In genomic region chr9:135951889-135952663, GRCh38 we compare ENCODE assay signal across 1 cellular context.
A peak's percentile ranks its signal among the peaks of the same experiment; 100 is the strongest.
TF ChIP-seq lines count a peak whose summit lies in the region.

No MANE protein-coding gene starts in this region.

TF ChIP-seq in K562, 482 proteins besides CTCF, POLR2A, EP300 and RAD21 (continued from another document and continues in another):
- TF ChIP-seq EP400 (IDR thresholded peaks at IDR 0.05) (no peak), MAFK (IDR thresholded peaks at IDR 0.05; ENCODE audit: low read length) (no peak), NR2F6 (CRISPR knock-in tag; IDR thresholded peaks at IDR 0.05) (no peak; the same call in 1 of the 2 replicates), ZBTB12 (CRISPR knock-in tag; IDR thresholded peaks at IDR 0.05) (peak; percentile 53; the same call in 1 of the 2 replicates), SREBF1 (IDR thresholded peaks at IDR 0.05; ENCODE audit: borderline replicate concordance, low read depth, low read length) (no peak), ZNF282 (CRISPR knock-in tag; IDR thresholded peaks at IDR 0.05) (no peak), POLR2G (IDR thresholded peaks at IDR 0.05; ENCODE audit: low read depth, low read length) (peak; percentile 62; the same call in 1 of the 2 replicates), RBM14 (IDR thresholded peaks at IDR 0.05; ENCODE audit: borderline replicate concordance, insufficient read depth, low read depth, low read length) (no peak), ELF2 (CRISPR knock-in tag; IDR thresholded peaks at IDR 0.05) (no peak), ARID3B (CRISPR knock-in tag; IDR thresholded peaks at IDR 0.05; ENCODE audit: borderline replicate concordance) (0 out of 2 replicates have a peak, but pooled peaks have one; percentile 76), PHB2 (IDR thresholded peaks at IDR 0.05; ENCODE audit: low read depth) (peak; percentile 95), IRF2 (CRISPR knock-in tag; IDR thresholded peaks at IDR 0.05) (no peak), ZBED1 (IDR thresholded peaks at IDR 0.05) (peak; percentile 96), CTCFL (IDR thresholded peaks at IDR 0.05; ENCODE audit: borderline replicate concordance, insufficient read depth, low read depth, low read length, poor library complexity, severe bottlenecking) (no peak), NELFE (IDR thresholded peaks at IDR 0.05; ENCODE audit: insufficient read depth, insufficient read length) (no peak), CREB1 (IDR thresholded peaks at IDR 0.05) (peak; percentile 82), CREB1 (CRISPR knock-in tag; IDR thresholded peaks at IDR 0.05) (peak; percentile 68; the same call in 1 of the 2 replicates), IRF1 (CRISPR knock-in tag; IDR thresholded peaks at IDR 0.05; ENCODE audit: borderline replicate concordance) (no peak), ELK1 (CRISPR knock-in tag; IDR thresholded peaks at IDR 0.05) (no peak), ZBTB17 (CRISPR knock-in tag; IDR thresholded peaks at IDR 0.05) (peak; percentile 85), PML (IDR thresholded peaks at IDR 0.05; ENCODE audit: low read length) (peak; percentile 98), MTA2 (IDR thresholded peaks at IDR 0.05; ENCODE audit: low read depth) (peak; percentile 97), HDAC2 (IDR thresholded peaks at IDR 0.05) (peak; percentile 90), NR0B1 (IDR thresholded peaks at IDR 0.05; ENCODE audit: partially characterized antibody) (no peak), TFAM (CRISPR knock-in tag; conservative IDR thresholded peaks at IDR 0.05) (no peak), KAT2B (IDR thresholded peaks at IDR 0.05; ENCODE audit: low read depth, low read length) (no peak), ZNF551 (CRISPR knock-in tag; IDR thresholded peaks at IDR 0.05) (no peak), KAT8 (IDR thresholded peaks at IDR 0.05; ENCODE audit: low read depth) (no peak), ETS2 (tag; IDR thresholded peaks at IDR 0.05; ENCODE audit: borderline replicate concordance, poor library complexity, severe bottlenecking) (no peak), ZKSCAN8 (CRISPR knock-in tag; IDR thresholded peaks at IDR 0.05) (peak; percentile 89), SUPT5H (IDR thresholded peaks at IDR 0.05) (peak; percentile 40), ZNF592 (IDR thresholded peaks at IDR 0.05) (no peak), CUX1 (CRISPR knock-in tag; IDR thresholded peaks at IDR 0.05) (peak; percentile 80; the same call in 1 of the 2 replicates), ZSCAN32 (CRISPR knock-in tag; IDR thresholded peaks at IDR 0.05) (no peak), PATZ1 (CRISPR knock-in tag; IDR thresholded peaks at IDR 0.05; ENCODE audit: borderline replicate concordance) (no peak), NCOR1 (IDR thresholded peaks at IDR 0.05) (no peak), ZNF184 (CRISPR knock-in tag; IDR thresholded peaks at IDR 0.05) (no peak), SP1 (CRISPR knock-in tag; IDR thresholded peaks at IDR 0.05) (peak; percentile 74), FOS (IDR thresholded peaks at IDR 0.05; ENCODE audit: extremely low read depth, insufficient read length) (peak; percentile 29), ZBTB43 (CRISPR knock-in tag; IDR thresholded peaks at IDR 0.05) (no peak)
